18 cellular contexts compared by ENCODE assay signal in the genomic region with DNA sequence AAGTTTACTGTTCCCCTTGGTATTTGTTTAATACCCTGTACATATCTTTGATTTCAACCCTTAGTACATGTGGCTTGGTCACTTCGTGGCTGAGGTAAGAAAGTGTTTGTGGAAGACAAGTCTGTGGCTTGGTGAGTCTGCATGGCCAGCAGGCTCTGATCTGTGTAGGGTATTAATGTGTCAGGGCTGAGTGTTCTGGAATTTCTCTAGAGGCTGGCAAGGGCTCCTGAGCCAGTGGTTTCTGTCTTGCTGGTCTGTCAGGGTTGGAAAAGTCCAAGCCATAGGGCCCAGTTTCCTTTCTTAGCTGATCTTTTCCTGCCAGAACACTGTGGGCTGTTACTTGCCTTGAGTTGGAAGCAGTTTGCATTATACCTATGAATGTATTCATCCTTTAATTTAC. TPM values are rescaled to one million over a fixed set of nuclear protein-coding genes. Genes with fewer than 3 reads are reported as not detected.
"Had no signal": no experiment of that assay in that cellular context is flagged by ENCODE, and none has a peak within 500 bp of the region (broad histone marks: within the 10 kb centered on the region; RNA-seq: fewer than 3 reads in every experiment).

No MANE protein-coding gene starts in this region.

- H3K27ac ChIP-seq: breast epithelium, dorsolateral prefrontal cortex, right lobe of liver, tibial nerve, vagina had no signal

- H3K4me3 Mint-ChIP-seq: activated CD4-positive, alpha-beta T cell treated with anti-CD3 and anti-CD28 coated beads, Interleukin-2, amount 10 ng/mL, durations not matched to agents 7 days and 5 days; activated naive CD8-positive, alpha-beta T cell; activated T-cell treated with anti-CD3 and anti-CD28 coated beads, Interleukin-2, amount 50 U/mL, for 72 hours; nephron progenitor cell had no signal

- H3K9me3 ChIP-seq: breast epithelium, right lobe of liver, vagina had no signal

- H3K27ac Mint-ChIP-seq: activated CD4-positive, alpha-beta T cell treated with anti-CD3 and anti-CD28 coated beads, Interleukin-2, amount 10 ng/mL, durations not matched to agents 7 days and 5 days; activated naive CD8-positive, alpha-beta T cell; activated T-cell treated with anti-CD3 and anti-CD28 coated beads, Interleukin-2, amount 50 U/mL, for 72 hours; nephron progenitor cell had no signal

- H3K36me3 ChIP-seq: breast epithelium, right lobe of liver, tibial nerve, vagina had no signal

- DNase-seq: activated CD4-positive, alpha-beta T cell treated with anti-CD3 and anti-CD28 coated beads, Interleukin-2, amount 10 ng/mL, durations not matched to agents 7 days and 5 days; activated CD8-positive, alpha-beta memory T cell treated with anti-CD3 and anti-CD28 coated beads, Interleukin-2, amount 50 U/mL, for 48 hours; activated gamma-delta T cell treated with Interleukin-2 at 50 U/mL for 16 hours; activated T-cell treated with anti-CD3 and anti-CD28 coated beads, Interleukin-2, amount 50 U/mL, for 72 hours; dorsolateral prefrontal cortex; erythroblast; hippocampal formation; kidney; nephron progenitor cell; occipital lobe; right lobe of liver; stimulated activated CD4-positive, alpha-beta T cell treated with anti-CD3 and anti-CD28 coated beads, Interleukin-2, amount 100 ng/mL, for 24 hours; substantia nigra; SW 1271 had no signal

- H3K27me3 Mint-ChIP-seq: activated CD4-positive, alpha-beta T cell treated with anti-CD3 and anti-CD28 coated beads, Interleukin-2, amount 10 ng/mL, durations not matched to agents 7 days and 5 days; activated naive CD8-positive, alpha-beta T cell had no signal

- H3K36me3 Mint-ChIP-seq: activated naive CD8-positive, alpha-beta T cell had no signal

- H3K4me1 ChIP-seq: breast epithelium, right lobe of liver, tibial nerve, vagina had no signal

- ATAC-seq: activated T-cell treated with anti-CD3 and anti-CD28 coated beads, Interleukin-2, amount 50 U/mL, for 72 hours had no signal

- H3K4me3 ChIP-seq: breast epithelium, dorsolateral prefrontal cortex, right lobe of liver, tibial nerve, vagina had no signal

- H3K4me1 Mint-ChIP-seq: activated CD4-positive, alpha-beta T cell treated with anti-CD3 and anti-CD28 coated beads, Interleukin-2, amount 10 ng/mL, durations not matched to agents 7 days and 5 days; nephron progenitor cell had no signal

- H3K27me3 ChIP-seq: breast epithelium, dorsolateral prefrontal cortex, right lobe of liver, tibial nerve, vagina had no signal

RNA-seq across cellular contexts. Expression of a gene that starts 48.0 kb away (rescaled TPM):
- total RNA-seq: activated CD4-positive, alpha-beta T cell treated with anti-CD3 and anti-CD28 coated beads, Interleukin-2, amount 10 ng/mL, durations not matched to agents 7 days and 5 days; activated T-cell treated with anti-CD3 and anti-CD28 coated beads, Interleukin-2, amount 50 U/mL, for 72 hours had no signal
